ENCODE assay signal across 2 cellular contexts in genomic region chr21:36205962-36206361, GRCh38.
TF ChIP-seq lines count a peak whose summit lies in the region.

No MANE protein-coding gene starts in this region.

TF ChIP-seq in IMR-90, 13 proteins besides CTCF, POLR2A, EP300 and RAD21:
- no peak for TF ChIP-seq MAFK (IDR thresholded peaks at IDR 0.05; ENCODE audit: low read depth, low read length)
- TF ChIP-seq BHLHE40 (IDR thresholded peaks at IDR 0.05; ENCODE audit: low read depth, low read length) = no peak
- no peak for TF ChIP-seq MAZ (IDR thresholded peaks at IDR 0.05; ENCODE audit: borderline replicate concordance, low read depth, low read length)
- TF ChIP-seq NFE2L2 (IDR thresholded peaks at IDR 0.05; ENCODE audit: low read depth, low read length) = no peak
- no peak for TF ChIP-seq CEBPB (IDR thresholded peaks at IDR 0.05; ENCODE audit: low read depth, low read length)
- TF ChIP-seq RCOR1 (IDR thresholded peaks at IDR 0.05; ENCODE audit: insufficient replicate concordance, low read length) = no peak
- no peak for TF ChIP-seq SMC3 (IDR thresholded peaks at IDR 0.05; ENCODE audit: low read depth, low read length)
- TF ChIP-seq MXI1 (IDR thresholded peaks at IDR 0.05; ENCODE audit: borderline replicate concordance, low read depth, low read length) = no peak
- no peak for TF ChIP-seq RFX5 (IDR thresholded peaks at IDR 0.05; ENCODE audit: low read depth, low read length)
- no peak for TF ChIP-seq CHD1 (IDR thresholded peaks at IDR 0.05; ENCODE audit: low read depth, low read length)
- no peak for TF ChIP-seq FOS (IDR thresholded peaks at IDR 0.05; ENCODE audit: low read depth, low read length)
- no peak for TF ChIP-seq ELK1 (IDR thresholded peaks at IDR 0.05; ENCODE audit: borderline replicate concordance, low read depth, low read length)
- TF ChIP-seq USF2 (IDR thresholded peaks at IDR 0.05; ENCODE audit: low read depth, low read length) = no peak

TF ChIP-seq in K562, 482 proteins besides CTCF, POLR2A, EP300 and RAD21:
- TF ChIP-seq ZNF121 (CRISPR knock-in tag; conservative IDR thresholded peaks at IDR 0.05) (no peak), TOE1 (IDR thresholded peaks at IDR 0.05; ENCODE audit: borderline replicate concordance) (no peak), TOE1 (CRISPR knock-in tag; IDR thresholded peaks at IDR 0.05; ENCODE audit: borderline replicate concordance, low read depth) (no peak), ATF7 (IDR thresholded peaks at IDR 0.05) (peak; percentile 14; the same call in 1 of the 2 replicates), TEAD4 (IDR thresholded peaks at IDR 0.05; ENCODE audit: low read length) (no peak), TEAD4 (CRISPR knock-in tag; IDR thresholded peaks at IDR 0.05; ENCODE audit: borderline replicate concordance) (no peak)
